Comparison of ENCODE assay signal across 1 cellular context in genomic region chr4:71559957-71560541, GRCh38.
A peak's percentile ranks its signal among the peaks of the same experiment; 100 is the strongest.
TF ChIP-seq lines count a peak whose summit lies in the region.

No MANE protein-coding gene starts in this region.

TF ChIP-seq in IMR-90, 13 proteins besides CTCF, POLR2A, EP300 and RAD21:
- no peak for TF ChIP-seq SMC3 (IDR thresholded peaks at IDR 0.05; ENCODE audit: low read depth, low read length)
- TF ChIP-seq USF2 (IDR thresholded peaks at IDR 0.05; ENCODE audit: low read depth, low read length), result peak; percentile 38; the same call in 1 of the 2 replicates
